ENCODE assay signal across 19 cellular contexts in the genomic region with DNA sequence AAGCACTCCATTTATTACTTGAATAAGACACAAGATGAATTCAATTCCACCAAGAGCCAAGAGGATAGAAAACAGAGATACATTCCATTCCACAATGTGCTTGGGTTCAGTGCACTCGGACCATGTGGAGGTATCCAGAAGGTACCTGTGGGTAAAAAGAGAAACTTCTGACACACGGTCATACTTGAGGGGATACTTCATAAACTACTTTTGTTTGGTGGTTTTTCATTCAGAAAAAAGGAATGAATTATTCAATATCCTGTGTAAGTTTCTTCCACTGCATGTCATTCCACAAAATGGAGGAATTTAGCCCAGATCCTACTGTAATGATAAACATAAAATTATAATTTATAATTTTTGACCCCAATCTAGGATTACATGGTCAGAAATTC. TPM values are rescaled to one million over a fixed set of nuclear protein-coding genes. Genes with fewer than 3 reads are reported as not detected.
DNase-seq lines count a peak whose midpoint lies in the region; ATAC-seq, FAIRE-seq and TF ChIP-seq lines count a peak whose summit lies in the region.
"Had no signal": no experiment of that assay in that cellular context is flagged by ENCODE, and none has a peak within 500 bp of the region (broad histone marks: within the 10 kb centered on the region; RNA-seq: fewer than 3 reads in every experiment).

No MANE protein-coding gene starts in this region.

- H3K4me3 ChIP-seq in heart right ventricle (peak overlapping the region in 7 of 10 donors; percentile 12 to 69 (median 61)), H1 (ENCODE audit: extremely low read depth in 1 of 4, insufficient read depth in 2 of 4, low read depth in 3 of 4, low read length in 4 of 4) (no peak overlapping the region), mesendoderm (ENCODE audit: low read length) (no peak overlapping the region)
- H3K4me3 ChIP-seq: K562 had no signal

- H3K27me3 ChIP-seq in heart right ventricle (no peaks in the 10 kb centered on the region), H1 (replicated peaks in 1 of 4; ENCODE audit: control insufficient read depth in 3 of 4, extremely low read depth in 1 of 4, insufficient read depth in 3 of 4, low read length in 3 of 4) (no peaks in the 10 kb centered on the region), mesendoderm (ENCODE audit: insufficient read depth, low read length, poor library complexity) (no peaks in the 10 kb centered on the region)

- H3K27me3 Mint-ChIP-seq in type B pancreatic cell, result no peaks in the 10 kb centered on the region

- H3K36me3 ChIP-seq in heart right ventricle (peaks cover 0 to 71% (median 21%) of the 10 kb centered on the region in 9 donors), H1 (ENCODE audit: control insufficient read depth in 2 of 4, insufficient read depth in 4 of 4, low read length in 3 of 4) (no peaks in the 10 kb centered on the region), mesendoderm (ENCODE audit: control insufficient read depth, insufficient read depth, low read length) (no peaks in the 10 kb centered on the region)

- no peak for TF ChIP-seq EP300 in H1 (IDR thresholded peaks at IDR 0.05; ENCODE audit: borderline replicate concordance in 1 of 2, low read depth in 2 of 2, low read length in 2 of 2)

- peak overlapping the region; percentile 60; the same call in 1 of the 2 replicates for H2AFZ ChIP-seq in H1 (ENCODE audit: low read length)

- H2BK120ac ChIP-seq in H1 (replicated peaks; ENCODE audit: low read depth, low read length), result no peak overlapping the region
- no peak overlapping the region for H2BK120ac ChIP-seq in mesendoderm (ENCODE audit: low read depth, low read length)

- peaks cover 0 to 67% (median 46%) of the 10 kb centered on the region in 9 donors for H3K4me1 ChIP-seq in heart right ventricle
- H3K4me1 ChIP-seq in H1 (replicated peaks in 1 of 4; ENCODE audit: control insufficient read depth in 3 of 4, insufficient read depth in 4 of 4, low read length in 3 of 4), result peaks cover 1 to 24% (median 20%) of the 10 kb centered on the region in 4 experiments
- H3K4me1 ChIP-seq in mesendoderm (ENCODE audit: control insufficient read depth, low read depth, low read length), result no peaks in the 10 kb centered on the region

- H3K18ac ChIP-seq in H1 (ENCODE audit: extremely low read depth, low read length) (no peak overlapping the region), mesendoderm (ENCODE audit: low read length) (no peak overlapping the region)

- TF ChIP-seq CTCF in heart right ventricle (IDR thresholded peaks at IDR 0.05) (no peak), H1 (IDR thresholded peaks at IDR 0.05; ENCODE audit: control extremely low read depth in 1 of 3, insufficient read depth in 1 of 3, low read depth in 1 of 3, low read length in 3 of 3) (no peak), type B pancreatic cell (conservative IDR thresholded peaks at IDR 0.05) (no peak)

- DNase-seq in heart right ventricle, result no peak
- DNase-seq in cardiac septum (ENCODE audit: low spot score), result no peak
- DNase-seq in H1 (ENCODE audit: low read depth in 1 of 2, low spot score in 2 of 2), result no peak
- DNase-seq in mesendoderm, result no peak
- DNase-seq in type B pancreatic cell (ENCODE audit: extremely low spot score, unreplicated experiment), result no peak
- DNase-seq in CD1c-positive myeloid dendritic cell (ENCODE audit: extremely low spot score), result no peak
- DNase-seq in hepatic stellate cell (ENCODE audit: low spot score), result no peak
- DNase-seq: activated CD4-positive, alpha-beta T cell treated with anti-CD3 and anti-CD28 coated beads, Interleukin-2, amount 10 ng/mL, durations not matched to agents 7 days and 5 days; activated naive CD8-positive, alpha-beta T cell treated with anti-CD3 and anti-CD28 coated beads, Interleukin-2, amount 10 ng/mL, durations not matched to agents 7 days and 5 days; activated T-cell treated with anti-CD3 and anti-CD28 coated beads, Interleukin-2, amount 50 U/mL, for 48 hours; central memory CD4-positive, alpha-beta T cell; erythroblast; NCI-H1417 treated with DMSO at 0.1 percent for 48 hours; SHP77 treated with DMSO at 0.1 percent for 48 hours; stimulated activated CD4-positive, alpha-beta T cell treated with anti-CD3 and anti-CD28 coated beads, Interleukin-12 subunit alpha, Interleukin-12 subunit beta, amount 100 ng/mL, for 4 hours; T1000 had no signal

- no peaks in the 10 kb centered on the region for H4K20me1 ChIP-seq in H1 (replicated peaks in 1 of 2; ENCODE audit: control insufficient read depth in 1 of 2, insufficient read depth in 2 of 2, low read length in 2 of 2)

- H3K36me3 Mint-ChIP-seq in type B pancreatic cell, result peaks cover 3% of the 10 kb centered on the region
- H3K36me3 Mint-ChIP-seq: activated naive CD8-positive, alpha-beta T cell treated with anti-CD3 and anti-CD28 coated beads, Interleukin-2, amount 10 ng/mL, durations not matched to agents 7 days and 5 days had no signal

- no peak overlapping the region for H2BK15ac ChIP-seq in H1 (ENCODE audit: low read length)
- H2BK15ac ChIP-seq in mesendoderm (replicated peaks; ENCODE audit: low read depth), result peak overlapping the region; percentile 36

- no peak overlapping the region for H3K14ac ChIP-seq in H1 (ENCODE audit: insufficient read length)

- FAIRE-seq in H1 (lab: Jason Lieb, UNC), result no peak
- FAIRE-seq: GM12892, K562 had no signal

- 63 to 67% methylated on average over 2 of the region's 2 CpGs for WGBS in heart right ventricle, 2 donors
- 93% methylated on average over 2 of the region's 2 CpGs; no CpG with 5 or more reads in 1 of the 2 experiments for WGBS in H1 (ENCODE audit: extremely low coverage in 1 of 2, insufficient coverage in 1 of 2, insufficient read length in 1 of 2, insufficient replicate concordance in 2 of 2, low coverage in 1 of 2, low lambda C conversion rate in 2 of 2, missing lambda C conversion rate in 1 of 2), 2 experiments
- WGBS in mesendoderm (ENCODE audit: extremely low coverage, insufficient coverage, low lambda C conversion rate), result no CpG with 5 or more reads among the region's 2 CpGs

- H2AK5ac ChIP-seq in H1 (ENCODE audit: low read depth, low read length) (no peak overlapping the region), mesendoderm (ENCODE audit: low read length) (no peak overlapping the region)

- H3K79me2 ChIP-seq in H1 (ENCODE audit: control insufficient read depth in 1 of 2, insufficient read depth in 2 of 2, low read length in 2 of 2) (no peaks in the 10 kb centered on the region), mesendoderm (ENCODE audit: control insufficient read depth, insufficient read depth, low read length) (no peaks in the 10 kb centered on the region)

- peak overlapping the region; percentile 40 for H3K4me3 Mint-ChIP-seq in type B pancreatic cell
- H3K4me3 Mint-ChIP-seq: activated CD4-positive, alpha-beta T cell treated with anti-CD3 and anti-CD28 coated beads, Interleukin-2, amount 10 ng/mL, durations not matched to agents 7 days and 5 days; activated naive CD8-positive, alpha-beta T cell treated with anti-CD3 and anti-CD28 coated beads, Interleukin-2, amount 10 ng/mL, durations not matched to agents 7 days and 5 days had no signal

- H3K4ac ChIP-seq in H1 (replicated peaks; ENCODE audit: insufficient read length, low read depth, low read length) (no peak overlapping the region), mesendoderm (ENCODE audit: low read depth, low read length) (no peak overlapping the region)

- CTCF ChIA-PET in H1 (lab: Charles Lee; ENCODE audit: partially characterized antibody), result interaction anchor here (1.5 to 2.2 kb wide), 3 partner anchors 15 to 117 kb away, joined by 3 to 7 read pairs (median 6); no protein-coding TSS in a partner anchor

- TF ChIP-seq RAD21 in H1 (IDR thresholded peaks at IDR 0.05 in 1 of 2, conservative IDR thresholded peaks at IDR 0.05 in 1 of 2; ENCODE audit: low read depth in 2 of 2, low read length in 2 of 2), result no peak

- peak overlapping the region in 8 of 10 donors; percentile 19 to 90 (median 69) for H3K27ac ChIP-seq in heart right ventricle
- H3K27ac ChIP-seq in H1 (ENCODE audit: low read depth, low read length), result no peak overlapping the region
- H3K27ac ChIP-seq in mesendoderm (ENCODE audit: low read depth, low read length), result no peak overlapping the region

- H2BK5ac ChIP-seq in H1 (ENCODE audit: low read depth, low read length) (no peak overlapping the region), mesendoderm (ENCODE audit: low read length) (no peak overlapping the region)

- H4K91ac ChIP-seq in H1 (replicated peaks; ENCODE audit: insufficient read length, low read length), result no peak overlapping the region

- H2BK12ac ChIP-seq in H1 (ENCODE audit: low read depth, low read length), result no peak overlapping the region

- H3K79me1 ChIP-seq in H1 (ENCODE audit: low read depth, low read length) (no peaks in the 10 kb centered on the region), mesendoderm (ENCODE audit: low read length) (no peaks in the 10 kb centered on the region)

- H4K5ac ChIP-seq in H1 (ENCODE audit: insufficient read length, low read depth, low read length), result no peak overlapping the region
- no peak overlapping the region for H4K5ac ChIP-seq in mesendoderm (ENCODE audit: low read length)

- 0 out of 2 replicates have a peak overlapping the region, but pooled peaks have one; percentile 1 for H2BK20ac ChIP-seq in H1 (ENCODE audit: low read length)

- peaks cover 34% of the 10 kb centered on the region for H3K4me1 Mint-ChIP-seq in type B pancreatic cell (ENCODE audit: unreplicated experiment)
- H3K4me1 Mint-ChIP-seq: activated CD4-positive, alpha-beta T cell treated with anti-CD3 and anti-CD28 coated beads, Interleukin-2, amount 10 ng/mL, durations not matched to agents 7 days and 5 days; activated naive CD8-positive, alpha-beta T cell treated with anti-CD3 and anti-CD28 coated beads, Interleukin-2, amount 10 ng/mL, durations not matched to agents 7 days and 5 days had no signal

- H3K23ac ChIP-seq in H1 (ENCODE audit: insufficient read length) (no peak overlapping the region), mesendoderm (ENCODE audit: low read length) (no peak overlapping the region)

- intact Hi-C loops in heart right ventricle (cut with DNase I), result loop anchor here in 1 of 10 donors (2.0 kb wide), 1 partner anchor 31 kb away; no protein-coding TSS in a partner anchor
- intact Hi-C loops in cardiac septum (cut with DNase I), result no loop called here

- TF ChIP-seq POLR2A in H1 (IDR thresholded peaks at IDR 0.05; ENCODE audit: control extremely low read depth in 1 of 2, low read depth in 2 of 2, low read length in 2 of 2), result no peak

- no peak overlapping the region for H3K4me2 ChIP-seq in H1 (ENCODE audit: insufficient read depth in 1 of 2, low read depth in 2 of 2, low read length in 2 of 2)
- no peak overlapping the region for H3K4me2 ChIP-seq in mesendoderm (ENCODE audit: low read length)

- H3K9me3 Mint-ChIP-seq in type B pancreatic cell, result no peaks in the 10 kb centered on the region
- H3K9me3 Mint-ChIP-seq: activated CD4-positive, alpha-beta T cell treated with anti-CD3 and anti-CD28 coated beads, Interleukin-2, amount 10 ng/mL, durations not matched to agents 7 days and 5 days; activated naive CD8-positive, alpha-beta T cell treated with anti-CD3 and anti-CD28 coated beads, Interleukin-2, amount 10 ng/mL, durations not matched to agents 7 days and 5 days had no signal

- POLR2A ChIA-PET in H1 (lab: Charles Lee; ENCODE audit: partially characterized antibody), result no interaction called here

- no peaks in the 10 kb centered on the region for H3K9me3 ChIP-seq in heart right ventricle
- H3K9me3 ChIP-seq in H1 (ENCODE audit: insufficient read depth in 2 of 2, low read depth in 1 of 2, low read length in 1 of 2), result no peaks in the 10 kb centered on the region

- ATAC-seq in heart right ventricle (no peak), HG02623 (IDR thresholded peaks at IDR 0.05; ENCODE audit: unreplicated experiment) (no peak)

- H4K8ac ChIP-seq in H1 (ENCODE audit: extremely low read depth, insufficient read depth, low read length) (no peak overlapping the region), mesendoderm (ENCODE audit: low read depth, low read length) (no peak overlapping the region)

- H3K56ac ChIP-seq in H1 (replicated peaks; ENCODE audit: insufficient read length, low read depth, low read length) (no peak overlapping the region), mesendoderm (ENCODE audit: low read length) (no peak overlapping the region)

- H3K9ac ChIP-seq in H1 (replicated peaks in 1 of 4; ENCODE audit: extremely low read depth in 1 of 4, low read depth in 3 of 4, low read length in 3 of 4) (no peak overlapping the region), mesendoderm (ENCODE audit: low read length) (no peak overlapping the region)

- H3K27ac Mint-ChIP-seq in type B pancreatic cell, result peak overlapping the region; percentile 68
- H3K27ac Mint-ChIP-seq: activated CD4-positive, alpha-beta T cell treated with anti-CD3 and anti-CD28 coated beads, Interleukin-2, amount 10 ng/mL, durations not matched to agents 7 days and 5 days; activated naive CD8-positive, alpha-beta T cell treated with anti-CD3 and anti-CD28 coated beads, Interleukin-2, amount 10 ng/mL, durations not matched to agents 7 days and 5 days had no signal

- no peaks in the 10 kb centered on the region for H3K23me2 ChIP-seq in H1 (ENCODE audit: low read depth, low read length)

RNA-seq across cellular contexts. Expression of gene TM4SF1, which starts 5.7 kb away (rescaled TPM):
- 100 to 1,000 TPM in 5 of 10 donors, 10 to 100 TPM in 5; 63.6 to 142 (median 95.2) TPM for total RNA-seq in heart right ventricle
- polyA plus RNA-seq in heart right ventricle, result 100 to 1,000 TPM; 131 to 132 TPM
- 84.7 TPM for total RNA-seq in cardiac septum
- 0.26 and 1.5 TPM in 2 replicates for total RNA-seq in H1 (2021; fragmentation: NEBNext Ultra II Directional; extraction: Animal tissue kit (Norgen Biotek cat#: 25700))
- 0.85 and 1.3 TPM in 2 replicates for polyA plus RNA-seq in H1 (2011; rRNA removed)
- 1.0 TPM for polyA plus RNA-seq in H1 (2011; cell fraction: cytosol; rRNA removed)
- polyA plus RNA-seq in H1 (2011; cell fraction: nucleus; rRNA removed), result 0.73 TPM
- polyA plus RNA-seq in H1 (2012, experiment 1 of 2), result 0.64 to 1.1 TPM (median 0.72 TPM) in 4 replicates
- 0.30 TPM for polyA plus RNA-seq in H1 (2012, experiment 2 of 2)
- 0.75 TPM for polyA plus RNA-seq in H1 (2013, experiment 1 of 2)
- 0.81 TPM for polyA plus RNA-seq in H1 (2013, experiment 2 of 2)
- polyA minus RNA-seq in H1 (2011; rRNA and poly(A)+ RNA removed), result 0.47 and 0.88 TPM in 2 replicates
- 5.7 TPM for polyA minus RNA-seq in H1 (2011; cell fraction: cytosol; rRNA and poly(A)+ RNA removed)
- polyA minus RNA-seq in H1 (2011; cell fraction: nucleus; rRNA and poly(A)+ RNA removed), result 4.7 TPM
- 0.22 TPM for polyA plus RNA-seq in mesendoderm (2013, experiment 1 of 2)
- 0.25 TPM for polyA plus RNA-seq in mesendoderm (2013, experiment 2 of 2)
- 39.4 and 82.3 TPM in 2 replicates for total RNA-seq in type B pancreatic cell (ENCODE audit: low replicate concordance)
- total RNA-seq: activated CD4-positive, alpha-beta T cell treated with anti-CD3 and anti-CD28 coated beads, Interleukin-2, amount 10 ng/mL, durations not matched to agents 7 days and 5 days; activated naive CD8-positive, alpha-beta T cell treated with anti-CD3 and anti-CD28 coated beads, Interleukin-2, amount 10 ng/mL, durations not matched to agents 7 days and 5 days had no signal

RNA-seq across cellular contexts. Expression of gene TM4SF18, which starts 38.3 kb away (rescaled TPM):
- total RNA-seq in heart right ventricle (10 to 100 TPM in 6 of 10 donors, 1 to 10 TPM in 4; 4.1 to 21.2 (median 10.3) TPM), cardiac septum (4.1 TPM), type B pancreatic cell (ENCODE audit: low replicate concordance) (0.33 TPM in 1 of 2 replicates, not detected in the other)
- polyA plus RNA-seq in heart right ventricle (1 to 10 TPM; 6.0 TPM), H1 (2011; rRNA removed) (4.5 and 13.6 TPM in 2 replicates)
- 2.9 and 3.3 TPM in 2 replicates for total RNA-seq in H1 (2021; fragmentation: NEBNext Ultra II Directional; extraction: Animal tissue kit (Norgen Biotek cat#: 25700))
- 5.3 TPM for polyA plus RNA-seq in H1 (2011; cell fraction: cytosol; rRNA removed)
- polyA plus RNA-seq in H1 (2011; cell fraction: nucleus; rRNA removed), result 2.4 TPM
- polyA plus RNA-seq in H1 (2012, experiment 1 of 2), result 7.0 to 14.7 TPM (median 8.8 TPM) in 4 replicates
- 2.8 TPM for polyA plus RNA-seq in H1 (2012, experiment 2 of 2)
- 13.5 TPM for polyA plus RNA-seq in H1 (2013, experiment 1 of 2)
- polyA plus RNA-seq in H1 (2013, experiment 2 of 2), result 15.9 TPM
- polyA minus RNA-seq in H1 (2011; rRNA and poly(A)+ RNA removed), result 5.3 and 17.2 TPM in 2 replicates
- polyA minus RNA-seq in H1 (2011; cell fraction: cytosol; rRNA and poly(A)+ RNA removed), result not detected
- 5.9 TPM for polyA minus RNA-seq in H1 (2011; cell fraction: nucleus; rRNA and poly(A)+ RNA removed)
- 1.3 TPM for polyA plus RNA-seq in mesendoderm (2013, experiment 1 of 2)
- polyA plus RNA-seq in mesendoderm (2013, experiment 2 of 2), result 1.3 TPM
- total RNA-seq: activated CD4-positive, alpha-beta T cell treated with anti-CD3 and anti-CD28 coated beads, Interleukin-2, amount 10 ng/mL, durations not matched to agents 7 days and 5 days; activated naive CD8-positive, alpha-beta T cell treated with anti-CD3 and anti-CD28 coated beads, Interleukin-2, amount 10 ng/mL, durations not matched to agents 7 days and 5 days; K562 had no signal
- polyA plus RNA-seq: K562 had no signal

Comparison
In these comparisons a context has a peak if more than half of its experiments do, and no peak if none do; other contexts are left out.
1. H3K27ac ChIP-seq: peak in heart right ventricle (8 of 10); none in H1 (single experiment) and mesendoderm (single experiment).
2. H3K4me3 ChIP-seq: peak in heart right ventricle (7 of 10); none in H1 (0 of 4) and mesendoderm (single experiment).
3. RNA of gene TM4SF1, which starts 5.7 kb away (total RNA-seq): 63.6 to 142 TPM in heart right ventricle, 84.7 TPM in cardiac septum (single experiment) and 39.4 to 82.3 TPM in type B pancreatic cell; 0.26 to 1.5 TPM in H1; every median in the first group is over 10 times any median in the second.